ENCODE assay signal across 13 cellular contexts in genomic region chr5:126031989-126032716, GRCh38.
A peak's percentile ranks its signal among the peaks of the same experiment; 100 is the strongest.
DNase-seq lines count a peak whose midpoint lies in the region; ATAC-seq and TF ChIP-seq lines count a peak whose summit lies in the region.
"Had no signal": no experiment of that assay in that cellular context is flagged by ENCODE, and none has a peak within 500 bp of the region (broad histone marks: within the 10 kb centered on the region; RNA-seq: fewer than 3 reads in every experiment).

No MANE protein-coding gene starts in this region.

- no peaks in the 10 kb centered on the region for H3K79me2 ChIP-seq in mammary epithelial cell (ENCODE audit: insufficient read depth, low read length)

- no peak overlapping the region for H3K4me3 Mint-ChIP-seq in CD8-positive, alpha-beta memory T cell

- intact Hi-C loops in mammary epithelial cell (cut with micrococcal nuclease) = no loop called here

- no peak overlapping the region for H3K27ac ChIP-seq in mammary epithelial cell (ENCODE audit: insufficient read depth, low read depth, low read length)
- no peak overlapping the region for H3K27ac ChIP-seq in CD8-positive, alpha-beta memory T cell (ENCODE audit: low read depth, low read length)
- H3K27ac ChIP-seq: BLaER1, vagina had no signal

- CTCF ChIA-PET in mammary epithelial cell (lab: Charles Lee; ENCODE audit: low non-redundant PET) = no interaction called here
- CTCF ChIA-PET in CD8-positive, alpha-beta memory T cell (lab: Charles Lee) = no interaction called here

- H4K20me1 ChIP-seq in mammary epithelial cell (ENCODE audit: insufficient read depth, low read length) = no peaks in the 10 kb centered on the region
- H4K20me1 ChIP-seq: BLaER1 had no signal

- no peaks in the 10 kb centered on the region for H3K36me3 Mint-ChIP-seq in CD8-positive, alpha-beta memory T cell

- no peak overlapping the region for H2AFZ ChIP-seq in mammary epithelial cell (ENCODE audit: low read depth, low read length)

- POLR2A ChIA-PET in CD8-positive, alpha-beta memory T cell (lab: Charles Lee) = no interaction called here

- 62% methylated on average over 7 of the region's 7 CpGs for WGBS in mammary epithelial cell (ENCODE audit: low coverage, missing lambda C conversion rate)

- BruUV-seq in mammary epithelial cell (replicated peaks; lab: Mats Ljungman, UMichigan) = no TSS peak

- no peak overlapping the region for H3K27ac Mint-ChIP-seq in CD8-positive, alpha-beta memory T cell

- in situ Hi-C loops in mammary epithelial cell (cut with MboI; ENCODE audit: low sequenced_read_pairs in 2 of 2) = no loop called here

- peaks cover 14 to 23% (median 20%) of the 10 kb centered on the region in 5 donors for H3K9me3 Mint-ChIP-seq in CD8-positive, alpha-beta memory T cell

- TF ChIP-seq CTCF in mammary epithelial cell (conservative IDR thresholded peaks at IDR 0.05 in 1 of 2, IDR thresholded peaks at IDR 0.05 in 1 of 2; ENCODE audit: extremely low read depth in 1 of 2, insufficient read depth in 1 of 2, low read depth in 1 of 2, low read length in 2 of 2) = no peak

- no peak for ATAC-seq in GM18909 (IDR thresholded peaks at IDR 0.05; ENCODE audit: poor library complexity, unreplicated experiment)
- ATAC-seq: HepG2 had no signal

- no peak overlapping the region for H3K4me3 ChIP-seq in mammary epithelial cell (replicated peaks in 1 of 3; ENCODE audit: insufficient read depth in 1 of 3, low read depth in 2 of 3, low read length in 3 of 3)
- no peak overlapping the region for H3K4me3 ChIP-seq in CD8-positive, alpha-beta memory T cell (ENCODE audit: low read length)
- H3K4me3 ChIP-seq: BLaER1, vagina had no signal

- DNase-seq in AG20443 (ENCODE audit: low spot score) (peak; percentile 26), NCI-H2029 (lab: John Stamatoyannopoulos, UW) (peak; percentile 77), mammary epithelial cell (peak; percentile 46), hepatic stellate cell (ENCODE audit: low spot score) (peak; percentile 9), HPDE6-E6E7 (ENCODE audit: extremely low spot score) (no peak), GOT3 (lab: John Stamatoyannopoulos, UW) (no peak)
- no peak for DNase-seq in CD8-positive, alpha-beta memory T cell
- DNase-seq: activated CD8-positive, alpha-beta memory T cell treated with anti-CD3 and anti-CD28 coated beads for 24 hours; T-helper 1 cell had no signal

- H3K4me1 Mint-ChIP-seq in CD8-positive, alpha-beta memory T cell = no peaks in the 10 kb centered on the region

- no peaks in the 10 kb centered on the region for H3K27me3 ChIP-seq in mammary epithelial cell (ENCODE audit: insufficient read depth, low read length)
- no peaks in the 10 kb centered on the region for H3K27me3 ChIP-seq in CD8-positive, alpha-beta memory T cell (ENCODE audit: insufficient read depth, low read length, poor library complexity, severe bottlenecking)
- H3K27me3 ChIP-seq: BLaER1, vagina had no signal

- H3K9ac ChIP-seq in mammary epithelial cell (ENCODE audit: insufficient read depth, low read length) = no peak overlapping the region
- H3K9ac ChIP-seq: BLaER1 had no signal

- no peaks in the 10 kb centered on the region for H3K27me3 Mint-ChIP-seq in CD8-positive, alpha-beta memory T cell

- H3K9me3 ChIP-seq in mammary epithelial cell (replicated peaks; ENCODE audit: insufficient read depth, low read length) = no peaks in the 10 kb centered on the region
- H3K9me3 ChIP-seq in CD8-positive, alpha-beta memory T cell (ENCODE audit: low read length) = no peaks in the 10 kb centered on the region

- dilution Hi-C loops in mammary epithelial cell (cut with HindIII; ENCODE audit: low sequenced_read_pairs) = no loop called here

- no peak overlapping the region for H3K4me2 ChIP-seq in mammary epithelial cell (ENCODE audit: insufficient read depth, low read depth, low read length)
- H3K4me2 ChIP-seq: BLaER1 had no signal

- no peaks in the 10 kb centered on the region for H3K36me3 ChIP-seq in mammary epithelial cell (ENCODE audit: insufficient read depth, low read length)
- H3K36me3 ChIP-seq in CD8-positive, alpha-beta memory T cell (ENCODE audit: insufficient read depth, low read length) = no peaks in the 10 kb centered on the region
- H3K36me3 ChIP-seq: BLaER1, vagina had no signal

- peaks cover 7% of the 10 kb centered on the region for H3K4me1 ChIP-seq in mammary epithelial cell (ENCODE audit: insufficient read depth, low read length)
- no peaks in the 10 kb centered on the region for H3K4me1 ChIP-seq in CD8-positive, alpha-beta memory T cell (ENCODE audit: insufficient read depth, low read length)
- H3K4me1 ChIP-seq: BLaER1, vagina had no signal

Comparison
In these comparisons a context has a peak if more than half of its experiments do, and no peak if none do; other contexts are left out.
1. DNase-seq: peak in AG20443 (single experiment), NCI-H2029 (single experiment), mammary epithelial cell (single experiment) and hepatic stellate cell (single experiment); none in HPDE6-E6E7 (single experiment), GOT3 (single experiment) and CD8-positive, alpha-beta memory T cell (0 of 5).